1 cellular context compared by ENCODE assay signal in the genomic region with DNA sequence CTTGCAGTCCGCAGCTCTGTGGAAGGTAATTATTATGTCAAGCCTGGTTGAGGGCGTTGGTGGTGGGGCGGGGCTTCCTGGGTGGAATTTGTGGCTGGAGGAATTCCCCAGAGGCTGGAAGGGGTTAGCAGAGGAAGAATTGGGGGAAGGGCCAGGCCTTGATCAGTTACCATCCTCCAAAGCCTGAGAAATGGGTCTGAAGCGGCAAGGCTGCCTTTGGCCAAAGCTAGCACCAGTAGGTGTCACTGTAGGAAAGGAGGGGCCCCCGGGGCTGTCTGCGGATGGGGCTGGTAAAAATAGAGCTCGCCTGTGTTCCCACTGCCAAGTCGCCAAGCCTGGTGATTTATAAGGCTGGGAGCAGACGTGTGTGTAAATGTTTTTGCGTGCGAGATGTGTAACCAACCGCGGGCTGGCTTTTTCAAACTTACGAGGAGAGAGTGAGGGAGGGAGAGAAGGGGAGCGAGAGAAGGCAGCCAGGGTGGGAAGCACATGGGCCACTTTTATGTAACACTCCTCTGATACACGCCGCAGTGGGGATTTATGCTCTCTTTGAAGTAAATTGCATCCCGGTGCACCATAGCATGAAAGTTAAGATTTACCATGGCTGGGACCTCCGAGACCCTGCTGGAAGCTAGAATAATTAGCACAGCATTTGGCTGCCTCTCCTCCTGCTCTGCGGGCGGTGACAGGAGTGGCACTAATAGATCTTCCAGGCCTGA.
TF ChIP-seq lines count a peak whose summit lies in the region.

No MANE protein-coding gene starts in this region.

TF ChIP-seq in neural cell, 6 proteins besides CTCF, POLR2A, EP300 and RAD21:
- TF ChIP-seq, protein P1, sequence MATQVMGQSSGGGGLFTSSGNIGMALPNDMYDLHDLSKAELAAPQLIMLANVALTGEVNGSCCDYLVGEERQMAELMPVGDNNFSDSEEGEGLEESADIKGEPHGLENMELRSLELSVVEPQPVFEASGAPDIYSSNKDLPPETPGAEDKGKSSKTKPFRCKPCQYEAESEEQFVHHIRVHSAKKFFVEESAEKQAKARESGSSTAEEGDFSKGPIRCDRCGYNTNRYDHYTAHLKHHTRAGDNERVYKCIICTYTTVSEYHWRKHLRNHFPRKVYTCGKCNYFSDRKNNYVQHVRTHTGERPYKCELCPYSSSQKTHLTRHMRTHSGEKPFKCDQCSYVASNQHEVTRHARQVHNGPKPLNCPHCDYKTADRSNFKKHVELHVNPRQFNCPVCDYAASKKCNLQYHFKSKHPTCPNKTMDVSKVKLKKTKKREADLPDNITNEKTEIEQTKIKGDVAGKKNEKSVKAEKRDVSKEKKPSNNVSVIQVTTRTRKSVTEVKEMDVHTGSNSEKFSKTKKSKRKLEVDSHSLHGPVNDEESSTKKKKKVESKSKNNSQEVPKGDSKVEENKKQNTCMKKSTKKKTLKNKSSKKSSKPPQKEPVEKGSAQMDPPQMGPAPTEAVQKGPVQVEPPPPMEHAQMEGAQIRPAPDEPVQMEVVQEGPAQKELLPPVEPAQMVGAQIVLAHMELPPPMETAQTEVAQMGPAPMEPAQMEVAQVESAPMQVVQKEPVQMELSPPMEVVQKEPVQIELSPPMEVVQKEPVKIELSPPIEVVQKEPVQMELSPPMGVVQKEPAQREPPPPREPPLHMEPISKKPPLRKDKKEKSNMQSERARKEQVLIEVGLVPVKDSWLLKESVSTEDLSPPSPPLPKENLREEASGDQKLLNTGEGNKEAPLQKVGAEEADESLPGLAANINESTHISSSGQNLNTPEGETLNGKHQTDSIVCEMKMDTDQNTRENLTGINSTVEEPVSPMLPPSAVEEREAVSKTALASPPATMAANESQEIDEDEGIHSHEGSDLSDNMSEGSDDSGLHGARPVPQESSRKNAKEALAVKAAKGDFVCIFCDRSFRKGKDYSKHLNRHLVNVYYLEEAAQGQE (IDR thresholded peaks at IDR 0.05; ENCODE audit: borderline replicate concordance): no peak
- TF ChIP-seq SMC3 (conservative IDR thresholded peaks at IDR 0.05; ENCODE audit: poor library complexity) (no peak), POLR2AphosphoS5 (IDR thresholded peaks at IDR 0.05) (no peak), MXI1 (conservative IDR thresholded peaks at IDR 0.05; ENCODE audit: poor library complexity, severe bottlenecking) (no peak), EZH2 (IDR thresholded peaks at IDR 0.05; ENCODE audit: borderline replicate concordance, insufficient read depth, low read length, poor library complexity, severe bottlenecking) (no peak), TAF1 (IDR thresholded peaks at IDR 0.05; ENCODE audit: low read depth) (no peak)
